Comparison of ENCODE assay signal across 17 cellular contexts in the genomic region with DNA sequence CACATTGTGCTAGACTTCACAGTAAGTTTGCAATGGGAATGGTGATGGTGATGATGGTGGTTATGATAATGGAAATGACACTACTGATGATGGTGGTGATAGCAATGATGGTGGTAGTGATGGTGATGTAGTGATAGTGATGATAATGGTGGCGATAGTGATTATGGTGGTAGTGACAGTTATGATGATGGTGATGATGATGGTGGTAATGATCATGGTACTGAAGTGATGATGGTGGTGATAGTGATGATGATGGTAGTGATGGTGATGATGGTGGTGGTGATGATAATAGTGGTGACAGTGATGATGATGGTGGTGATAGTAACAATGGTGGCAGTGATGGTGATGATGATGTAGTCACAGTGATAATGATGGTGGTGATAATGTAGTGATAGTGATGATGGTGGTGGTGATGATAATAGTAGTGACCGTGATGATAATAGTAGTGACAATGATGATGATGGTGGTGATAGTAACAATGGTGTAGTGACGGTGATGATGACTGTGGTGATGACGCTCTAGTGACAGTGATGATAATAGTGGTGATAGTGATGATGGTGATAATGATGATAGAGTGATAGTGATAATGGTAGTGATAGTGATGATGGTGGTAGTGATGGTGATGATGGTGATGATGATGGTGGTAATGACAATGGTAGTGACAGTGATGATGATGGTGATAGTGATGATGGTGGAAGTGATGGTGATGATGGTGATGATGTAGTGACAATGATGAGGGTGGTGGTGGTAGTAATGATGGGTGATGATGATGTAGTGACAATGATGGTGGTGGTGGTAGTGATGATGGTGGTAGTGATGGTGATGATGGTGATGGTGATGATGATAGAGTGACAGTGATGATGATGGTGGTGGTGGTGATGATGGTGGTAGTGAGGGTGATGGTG.
DNase-seq lines count a peak whose midpoint lies in the region; ATAC-seq, FAIRE-seq and TF ChIP-seq lines count a peak whose summit lies in the region.
"Had no signal": no experiment of that assay in that cellular context is flagged by ENCODE, and none has a peak within 500 bp of the region (broad histone marks: within the 10 kb centered on the region; RNA-seq: fewer than 3 reads in every experiment).

No MANE protein-coding gene starts in this region.

- no peaks in the 10 kb centered on the region for H3K27me3 Mint-ChIP-seq in central memory CD8-positive, alpha-beta T cell
- no peaks in the 10 kb centered on the region for H3K27me3 Mint-ChIP-seq in activated naive CD4-positive, alpha-beta T cell treated with anti-CD3 and anti-CD28 coated beads for 36 hours (ENCODE audit: low read depth)

- in situ Hi-C loops in HepG2 (cut with HindIII; ENCODE audit: extremely low pct_ligation_motif_present, low pct_unique_long_range_greater_than_20kb) = no loop called here

- H3K27ac Mint-ChIP-seq in central memory CD8-positive, alpha-beta T cell (ENCODE audit: low read depth) = no peak overlapping the region
- no peak overlapping the region for H3K27ac Mint-ChIP-seq in activated naive CD4-positive, alpha-beta T cell treated with anti-CD3 and anti-CD28 coated beads for 36 hours

- TF ChIP-seq EP300 in HepG2 (IDR thresholded peaks at IDR 0.05; ENCODE audit: low read depth in 2 of 2, low read length in 2 of 2) (no peak), HepG2 (CRISPR knock-in tag; IDR thresholded peaks at IDR 0.05; ENCODE audit: borderline replicate concordance) (no peak)

- H3K27me3 ChIP-seq in HepG2 (ENCODE audit: control insufficient read depth in 1 of 2, insufficient read depth in 2 of 2, low read length in 2 of 2) (no peaks in the 10 kb centered on the region), right lobe of liver (no peaks in the 10 kb centered on the region), PC-3 (ENCODE audit: low read length) (no peaks in the 10 kb centered on the region), A673 (replicated peaks; ENCODE audit: insufficient read depth, low read depth, low read length, poor library complexity) (no peaks in the 10 kb centered on the region)

- TF ChIP-seq CTCF in HepG2 (CRISPR knock-in tag; IDR thresholded peaks at IDR 0.05) = no peak
- no peak for TF ChIP-seq CTCF in right lobe of liver (IDR thresholded peaks at IDR 0.05)
- no peak for TF ChIP-seq CTCF in PC-3 (conservative IDR thresholded peaks at IDR 0.05; ENCODE audit: low read depth, low read length)
- TF ChIP-seq CTCF in A673 (conservative IDR thresholded peaks at IDR 0.05; ENCODE audit: low read depth, low read length) = no peak

- FAIRE-seq in HepG2 (lab: Jason Lieb, UNC) = no peak
- FAIRE-seq: D721Med had no signal

- H3K9ac ChIP-seq in HepG2 (ENCODE audit: insufficient read depth, low read depth, low read length) (no peak overlapping the region), PC-3 (ENCODE audit: low read length) (no peak overlapping the region)
- H3K9ac ChIP-seq: KMS-11 had no signal

- no peak overlapping the region for H3K4me2 ChIP-seq in HepG2 (ENCODE audit: low read depth, low read length)
- peak overlapping the region; percentile 64; the same call in 1 of the 2 replicates for H3K4me2 ChIP-seq in PC-3 (ENCODE audit: low read length)
- H3K4me2 ChIP-seq: KMS-11 had no signal

- 67% methylated on average over 4 of the region's 4 CpGs for WGBS in HepG2 (ENCODE audit: low lambda C conversion rate)
- WGBS in right lobe of liver (ENCODE audit: insufficient coverage, low coverage, low lambda C conversion rate, missing lambda C conversion rate) = 95% methylated on average over 4 of the region's 4 CpGs

- DNase-seq in HepG2 (ENCODE audit: low spot score) (no peak), right lobe of liver (no peak), PC-3 (no peak), NCI-H187 (lab: John Stamatoyannopoulos, UW) (no peak), A673 (ENCODE audit: low spot score) (no peak)
- DNase-seq in central memory CD8-positive, alpha-beta T cell (ENCODE audit: low spot score in 2 of 2) = no peak
- no peak for DNase-seq in stimulated activated naive CD4-positive, alpha-beta T cell (lab: John Stamatoyannopoulos, UW)
- DNase-seq in activated naive CD4-positive, alpha-beta T cell treated with anti-CD3 and anti-CD28 coated beads for 36 hours = no peak
- DNase-seq: HCEC 1CT, MV-4-11, NCI-H1930, NCI-H524 treated with DMSO at 0.1 percent for 48 hours, RPMI8226, SIG-M5 had no signal

- H3K4me1 Mint-ChIP-seq in central memory CD8-positive, alpha-beta T cell = no peaks in the 10 kb centered on the region
- peaks cover 11% of the 10 kb centered on the region for H3K4me1 Mint-ChIP-seq in activated naive CD4-positive, alpha-beta T cell treated with anti-CD3 and anti-CD28 coated beads for 36 hours (ENCODE audit: low read depth)

- TF ChIP-seq POLR2A in HepG2 (IDR thresholded peaks at IDR 0.05; ENCODE audit: insufficient read depth in 1 of 2, low read depth in 2 of 2, low read length in 2 of 2) (no peak), right lobe of liver (IDR thresholded peaks at IDR 0.05) (no peak)

- TF ChIP-seq RAD21 in HepG2 (CRISPR knock-in tag; IDR thresholded peaks at IDR 0.05) = no peak

- H3K4me1 ChIP-seq in HepG2 (ENCODE audit: insufficient read depth, low read length) (peaks cover 6% of the 10 kb centered on the region), right lobe of liver (peaks cover 0 to 11% (median 5%) of the 10 kb centered on the region in 4 donors), PC-3 (ENCODE audit: insufficient read depth, low read length) (peaks cover 21% of the 10 kb centered on the region), A673 (ENCODE audit: insufficient read depth, low read length, poor library complexity, severe bottlenecking) (peaks cover 9% of the 10 kb centered on the region)

- no peaks in the 10 kb centered on the region for H3K9me3 Mint-ChIP-seq in central memory CD8-positive, alpha-beta T cell
- H3K9me3 Mint-ChIP-seq in activated naive CD4-positive, alpha-beta T cell treated with anti-CD3 and anti-CD28 coated beads for 36 hours = no peaks in the 10 kb centered on the region

- intact Hi-C loops in HepG2 (cut with micrococcal nuclease; ENCODE audit: unreplicated experiment) (no loop called here), right lobe of liver (cut with DNase I) (no loop called here), PC-3 (cut with micrococcal nuclease) (no loop called here), A673 (cut with micrococcal nuclease; ENCODE audit: unreplicated experiment) (no loop called here)
- intact Hi-C loops in activated naive CD4-positive, alpha-beta T cell treated with anti-CD3 and anti-CD28 coated beads for 36 hours (cut with micrococcal nuclease) = no loop called here

- CTCF ChIA-PET in HepG2 (lab: Yijun Ruan, JAX; ENCODE audit: low intra/inter-chr PET ratio, low total read pairs) = no interaction called here
- CTCF ChIA-PET in PC-3 (lab: Charles Lee) = no interaction called here
- CTCF ChIA-PET in A673 (lab: Charles Lee) = no interaction called here
- CTCF ChIA-PET in activated naive CD4-positive, alpha-beta T cell treated with anti-CD3 and anti-CD28 coated beads for 36 hours (lab: Charles Lee) = no interaction called here

- no peak overlapping the region for H3K4me3 ChIP-seq in HepG2 (replicated peaks in 1 of 3; ENCODE audit: insufficient read depth in 1 of 3, low read depth in 2 of 3, low read length in 3 of 3)
- no peak overlapping the region for H3K4me3 ChIP-seq in right lobe of liver
- H3K4me3 ChIP-seq in PC-3 (ENCODE audit: low read length) = no peak overlapping the region
- H3K4me3 ChIP-seq in A673 (ENCODE audit: low read depth, low read length, poor library complexity, severe bottlenecking) = no peak overlapping the region

- H3K27ac ChIP-seq in HepG2 (ENCODE audit: extremely low read length, insufficient read depth, low read length) = no peak overlapping the region
- no peak overlapping the region for H3K27ac ChIP-seq in right lobe of liver
- H3K27ac ChIP-seq in PC-3 (ENCODE audit: low read length) = no peak overlapping the region
- no peak overlapping the region for H3K27ac ChIP-seq in A673 (ENCODE audit: low read depth, low read length, poor library complexity, severe bottlenecking)
- H3K27ac ChIP-seq: 22Rv1, KMS-11 had no signal

- H4K20me1 ChIP-seq in HepG2 (ENCODE audit: insufficient read depth, low read length) (0 out of 2 replicates have a peak, but pooled peaks cover 5% of the 10 kb centered on the region), PC-3 (ENCODE audit: low read length) (no peaks in the 10 kb centered on the region)

- no TSS peak for BruUV-seq in HepG2 (replicated peaks; lab: Mats Ljungman, UMichigan)
- BruUV-seq in PC-3 (replicated peaks; lab: Mats Ljungman, UMichigan) = no TSS peak
- no TSS peak for BruUV-seq in A673 (replicated peaks; lab: Mats Ljungman, UMichigan)

- no peak overlapping the region for H2AFZ ChIP-seq in HepG2 (ENCODE audit: low read length)
- H2AFZ ChIP-seq in PC-3 (ENCODE audit: low read length) = no peak overlapping the region

- no peak overlapping the region for H3K4me3 Mint-ChIP-seq in central memory CD8-positive, alpha-beta T cell
- no peak overlapping the region for H3K4me3 Mint-ChIP-seq in activated naive CD4-positive, alpha-beta T cell treated with anti-CD3 and anti-CD28 coated beads for 36 hours

- no peaks in the 10 kb centered on the region for H3K36me3 Mint-ChIP-seq in central memory CD8-positive, alpha-beta T cell (ENCODE audit: insufficient read depth)
- no peaks in the 10 kb centered on the region for H3K36me3 Mint-ChIP-seq in activated naive CD4-positive, alpha-beta T cell treated with anti-CD3 and anti-CD28 coated beads for 36 hours (ENCODE audit: low read depth)

- no peaks in the 10 kb centered on the region for H3K79me2 ChIP-seq in HepG2 (ENCODE audit: insufficient read depth, low read length)
- peaks cover 12% of the 10 kb centered on the region for H3K79me2 ChIP-seq in PC-3 (ENCODE audit: low read length)

- H3K36me3 ChIP-seq in HepG2 (replicated peaks in 1 of 2; ENCODE audit: control insufficient read depth in 1 of 2, insufficient read depth in 2 of 2, low read length in 2 of 2) (no peaks in the 10 kb centered on the region), right lobe of liver (no peaks in the 10 kb centered on the region), PC-3 (ENCODE audit: low read depth, low read length) (no peaks in the 10 kb centered on the region), A673 (ENCODE audit: insufficient read depth, low read length, poor library complexity, severe bottlenecking) (no peaks in the 10 kb centered on the region)

- ATAC-seq in HepG2 (no peak), right lobe of liver (no peak), PC-3 (no peak)
- peak; percentile 10 for ATAC-seq in central memory CD8-positive, alpha-beta T cell (replicated peaks; ENCODE audit: extremely low read depth, poor library complexity, severe bottlenecking)

- POLR2A ChIA-PET in HepG2 (lab: Yijun Ruan, JAX) (no interaction called here), PC-3 (lab: Charles Lee; ENCODE audit: unreplicated experiment) (no interaction called here), A673 (lab: Charles Lee; ENCODE audit: low non-redundant PET) (no interaction called here)

- H3F3A ChIP-seq in PC-3 (ENCODE audit: low read length, unreplicated experiment) = no peaks in the 10 kb centered on the region

- no peaks in the 10 kb centered on the region for H3K9me3 ChIP-seq in HepG2 (ENCODE audit: low read length)
- H3K9me3 ChIP-seq in right lobe of liver = no peaks in the 10 kb centered on the region
- no peaks in the 10 kb centered on the region for H3K9me3 ChIP-seq in PC-3 (ENCODE audit: low read length)
- no peaks in the 10 kb centered on the region for H3K9me3 ChIP-seq in A673 (ENCODE audit: low read depth, low read length, poor library complexity, severe bottlenecking)

- H3K9me2 ChIP-seq in PC-3 (replicated peaks; ENCODE audit: low read length) = no peaks in the 10 kb centered on the region
